13 cellular contexts compared by ENCODE assay signal in the genomic region with DNA sequence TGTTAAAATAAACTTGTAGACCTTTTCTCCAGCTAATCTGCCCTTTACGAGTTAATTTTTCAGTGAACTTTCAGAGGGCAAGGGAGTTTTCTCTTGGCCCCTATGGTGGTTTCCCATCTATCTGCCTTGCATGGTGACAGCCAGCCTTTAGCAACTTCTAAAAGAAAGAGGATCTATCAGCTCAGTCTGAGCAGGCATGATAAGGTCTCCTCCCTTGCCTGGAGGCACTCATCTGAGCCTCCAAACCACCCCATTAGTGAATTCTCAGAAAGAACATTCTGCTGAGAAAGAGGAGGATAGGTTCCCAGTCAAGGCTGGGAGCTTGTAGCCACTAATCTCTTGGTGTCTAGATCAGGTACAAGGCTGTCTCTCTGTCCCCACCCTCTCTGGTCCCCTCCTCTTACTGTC. TPM values are rescaled to one million over a fixed set of nuclear protein-coding genes. Genes with fewer than 3 reads are reported as not detected.
A peak's percentile ranks its signal among the peaks of the same experiment; 100 is the strongest.
DNase-seq lines count a peak whose midpoint lies in the region; ATAC-seq, FAIRE-seq and TF ChIP-seq lines count a peak whose summit lies in the region.
"Had no signal": no experiment of that assay in that cellular context is flagged by ENCODE, and none has a peak within 500 bp of the region (broad histone marks: within the 10 kb centered on the region; RNA-seq: fewer than 3 reads in every experiment).

No MANE protein-coding gene starts in this region.

- no peaks in the 10 kb centered on the region for H3K9me3 Mint-ChIP-seq in activated CD8-positive, alpha-beta T cell treated with anti-CD3 and anti-CD28 coated beads for 36 hours

- ATAC-seq in GM18508 (IDR thresholded peaks at IDR 0.05; ENCODE audit: insufficient read depth, unreplicated experiment), result peak; percentile 38
- peak; percentile 52 for ATAC-seq in GM21526 (IDR thresholded peaks at IDR 0.05; ENCODE audit: low FRiP score, unreplicated experiment)
- ATAC-seq in HG03103 (IDR thresholded peaks at IDR 0.05; ENCODE audit: low read depth, unreplicated experiment), result peak; percentile 27
- ATAC-seq in activated CD8-positive, alpha-beta T cell treated with anti-CD3 and anti-CD28 coated beads for 36 hours, result peak; percentile 47

- no peak overlapping the region for H3K4me3 Mint-ChIP-seq in activated CD8-positive, alpha-beta T cell treated with anti-CD3 and anti-CD28 coated beads for 36 hours

- POLR2A ChIA-PET in activated CD8-positive, alpha-beta T cell treated with anti-CD3 and anti-CD28 coated beads for 36 hours (lab: Charles Lee), result no interaction called here

- H3K4me1 Mint-ChIP-seq in activated CD8-positive, alpha-beta T cell treated with anti-CD3 and anti-CD28 coated beads for 36 hours (ENCODE audit: low read depth), result peaks cover 4% of the 10 kb centered on the region

- no peak for DNase-seq in activated CD8-positive, alpha-beta T cell treated with anti-CD3 and anti-CD28 coated beads for 36 hours
- DNase-seq in hepatic stellate cell (ENCODE audit: low spot score) (no peak), caudate nucleus (lab: John Stamatoyannopoulos, UW) (no peak), RCC 7860 (ENCODE audit: low spot score) (no peak)
- DNase-seq in effector CD8-positive, alpha-beta T cell (lab: John Stamatoyannopoulos, UW), result no peak
- DNase-seq: C1 segment of cervical spinal cord, IMR-90, NCI-H226, pancreas, tibial artery had no signal

- H3K36me3 Mint-ChIP-seq in activated CD8-positive, alpha-beta T cell treated with anti-CD3 and anti-CD28 coated beads for 36 hours (ENCODE audit: low read depth), result no peaks in the 10 kb centered on the region

- no peak for TF ChIP-seq CTCF in activated CD8-positive, alpha-beta T cell treated with anti-CD3 and anti-CD28 coated beads for 36 hours (IDR thresholded peaks at IDR 0.05)

- no peak for FAIRE-seq in RCC 7860 (lab: Jason Lieb, UNC)
- FAIRE-seq: pancreas had no signal

- H3K27me3 Mint-ChIP-seq in activated CD8-positive, alpha-beta T cell treated with anti-CD3 and anti-CD28 coated beads for 36 hours, result no peaks in the 10 kb centered on the region

- CTCF ChIA-PET in activated CD8-positive, alpha-beta T cell treated with anti-CD3 and anti-CD28 coated beads for 36 hours (lab: Charles Lee), result interaction anchor here (0.7 kb wide), 1 partner anchor 10 kb away, joined by 3 read pairs; no protein-coding TSS in a partner anchor

- intact Hi-C loops in activated CD8-positive, alpha-beta T cell treated with anti-CD3 and anti-CD28 coated beads for 36 hours (cut with micrococcal nuclease), result no loop called here

- no peak overlapping the region for H3K27ac ChIP-seq in caudate nucleus (ENCODE audit: low read depth, low read length)
- H3K27ac ChIP-seq: pancreas, tibial artery had no signal

- no peak overlapping the region for H3K27ac Mint-ChIP-seq in activated CD8-positive, alpha-beta T cell treated with anti-CD3 and anti-CD28 coated beads for 36 hours

RNA-seq across cellular contexts. Expression of a gene that starts 10.7 kb away (rescaled TPM):
- 100 to 1,000 TPM; 172 to 173 TPM for total RNA-seq in activated CD8-positive, alpha-beta T cell treated with anti-CD3 and anti-CD28 coated beads for 36 hours
